Comparison of ENCODE assay signal across 8 cellular contexts in the genomic region with DNA sequence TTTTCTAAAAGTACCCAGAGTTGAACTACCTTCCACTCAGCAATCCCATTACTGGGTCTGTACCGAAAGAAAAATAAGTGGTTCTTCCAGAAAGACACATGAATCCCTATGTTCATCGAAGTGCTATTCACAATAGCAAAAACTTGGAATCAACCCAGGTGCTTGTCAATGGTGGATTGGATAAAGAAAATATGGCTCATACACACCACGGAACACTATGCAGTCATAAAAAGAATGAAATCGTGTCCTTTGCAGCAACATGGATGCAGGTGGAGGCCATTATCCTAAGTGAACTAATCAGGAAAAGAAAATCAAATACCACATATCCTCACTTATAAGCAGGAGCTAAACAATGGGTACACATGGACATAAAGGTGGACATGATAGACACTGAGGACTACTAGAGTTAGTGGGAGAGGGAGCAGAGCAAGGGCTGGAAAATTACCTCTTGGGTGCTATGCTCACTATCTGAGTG. TPM values are rescaled to one million over a fixed set of nuclear protein-coding genes. Genes with fewer than 3 reads are reported as not detected.
DNase-seq lines count a peak whose midpoint lies in the region; ATAC-seq and TF ChIP-seq lines count a peak whose summit lies in the region.

No MANE protein-coding gene starts in this region.

- TF ChIP-seq CTCF in Caco-2 (IDR thresholded peaks at IDR 0.05; ENCODE audit: insufficient read depth in 1 of 2, low read depth in 1 of 2, low read length in 1 of 2, severe bottlenecking in 1 of 2, unreplicated experiment in 1 of 2) = no peak

- ATAC-seq in GM18519 (IDR thresholded peaks at IDR 0.05; ENCODE audit: low FRiP score, unreplicated experiment) (no peak), HG02759 (IDR thresholded peaks at IDR 0.05; ENCODE audit: unreplicated experiment) (no peak)

- no TSS peak for BruUV-seq in Caco-2 (replicated peaks; lab: Mats Ljungman, UMichigan)

- peak overlapping the region; percentile 77 for H3K4me3 Mint-ChIP-seq in Caco-2 (ENCODE audit: unreplicated experiment)

- DNase-seq in Caco-2 (no peak), NCI-H1105 (lab: John Stamatoyannopoulos, UW) (peak; percentile 5), dermis microvascular lymphatic vessel endothelial cell (ENCODE audit: low read depth in 2 of 2) (peak; percentile 31 to 58), NCI-H2081 (lab: John Stamatoyannopoulos, UW) (no peak), NCI-H146 (lab: John Stamatoyannopoulos, UW) (no peak)

- peaks cover 7% of the 10 kb centered on the region for H3K4me1 Mint-ChIP-seq in Caco-2 (ENCODE audit: low read depth, unreplicated experiment)

- intact Hi-C loops in Caco-2 (cut with micrococcal nuclease; ENCODE audit: unreplicated experiment) = loop anchor here (5.0 kb wide), 1 partner anchor 41 kb away; no protein-coding TSS in a partner anchor

- H3K27ac Mint-ChIP-seq in Caco-2 (ENCODE audit: unreplicated experiment) = peak overlapping the region; percentile 73

- peak overlapping the region; percentile 59 for H2AFZ ChIP-seq in neuron (ENCODE audit: low read depth, low read length)

- POLR2A ChIA-PET in Caco-2 (lab: Charles Lee) = interaction anchor here (0.7 to 1.0 kb wide), 2 partner anchors 33 to 61 kb away, joined by 3 to 6 read pairs; a partner anchor contains a TSS

- peak overlapping the region; percentile 55 for H3K4me3 ChIP-seq in Caco-2 (ENCODE audit: low read depth, low read length)
- H3K4me3 ChIP-seq in neuron (ENCODE audit: low read length) = peak overlapping the region; percentile 38

- peaks cover 9% of the 10 kb centered on the region for H3K9me3 Mint-ChIP-seq in Caco-2 (ENCODE audit: unreplicated experiment)

- H3K4me1 ChIP-seq in Caco-2 (peaks cover 22% of the 10 kb centered on the region), neuron (ENCODE audit: insufficient read depth, low read length) (peaks cover 4% of the 10 kb centered on the region)

- H3K9me3 ChIP-seq in Caco-2 (no peaks in the 10 kb centered on the region), neuron (ENCODE audit: low read length) (no peaks in the 10 kb centered on the region)

- peaks cover 13% of the 10 kb centered on the region for H3K36me3 Mint-ChIP-seq in Caco-2 (ENCODE audit: insufficient read depth, unreplicated experiment)

- no peaks in the 10 kb centered on the region for H3K27me3 Mint-ChIP-seq in Caco-2 (ENCODE audit: insufficient read depth, unreplicated experiment)

- no peaks in the 10 kb centered on the region for H3K36me3 ChIP-seq in Caco-2 (ENCODE audit: control insufficient read depth, insufficient read depth, low read length)
- no peaks in the 10 kb centered on the region for H3K36me3 ChIP-seq in neuron (ENCODE audit: insufficient read depth, low read length)

- no peaks in the 10 kb centered on the region for H3K27me3 ChIP-seq in Caco-2 (replicated peaks; ENCODE audit: control insufficient read depth, insufficient read depth, low read length)
- H3K27me3 ChIP-seq in neuron (ENCODE audit: insufficient read depth, low read length) = no peaks in the 10 kb centered on the region

- CTCF ChIA-PET in Caco-2 (lab: Charles Lee) = interaction anchor here (0.7 to 0.8 kb wide), 2 partner anchors 41 to 171 kb away, joined by 3 read pairs; no protein-coding TSS in a partner anchor

RNA-seq across cellular contexts. Expression of a gene that starts 32.9 kb away (rescaled TPM):
- total RNA-seq in Caco-2 (2022) (25.7 and 28.2 TPM in 2 replicates), dermis microvascular lymphatic vessel endothelial cell (43.4 and 72.7 TPM in 2 replicates)

Comparison
In these comparisons a context has a peak if more than half of its experiments do, and no peak if none do; other contexts are left out.
1. DNase-seq: peak in NCI-H1105 (single experiment) and dermis microvascular lymphatic vessel endothelial cell (2 of 2); none in Caco-2 (0 of 2), NCI-H2081 (0 of 2) and NCI-H146 (single experiment).